ENCODE assay signal across 8 cellular contexts in genomic region chr5:172833691-172834569, GRCh38. TPM values are rescaled to one million over a fixed set of nuclear protein-coding genes. Genes with fewer than 3 reads are reported as not detected.
DNase-seq lines count a peak whose midpoint lies in the region; ATAC-seq, FAIRE-seq and TF ChIP-seq lines count a peak whose summit lies in the region.

A gene with protein sequence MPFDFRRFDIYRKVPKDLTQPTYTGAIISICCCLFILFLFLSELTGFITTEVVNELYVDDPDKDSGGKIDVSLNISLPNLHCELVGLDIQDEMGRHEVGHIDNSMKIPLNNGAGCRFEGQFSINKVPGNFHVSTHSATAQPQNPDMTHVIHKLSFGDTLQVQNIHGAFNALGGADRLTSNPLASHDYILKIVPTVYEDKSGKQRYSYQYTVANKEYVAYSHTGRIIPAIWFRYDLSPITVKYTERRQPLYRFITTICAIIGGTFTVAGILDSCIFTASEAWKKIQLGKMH (plus strand): TSS chr5:172834251. CDS start chr5:172834414, 163 bp downstream.

- ATAC-seq in T-helper 17 cell: peak; percentile 81

- no peaks in the 10 kb centered on the region for H3K27me3 ChIP-seq in GM06990 (replicated peaks; ENCODE audit: control insufficient read depth, insufficient read depth, low read length)
- no peaks in the 10 kb centered on the region for H3K27me3 ChIP-seq in Loucy (ENCODE audit: insufficient read depth, low read length, poor library complexity, severe bottlenecking)
- no peaks in the 10 kb centered on the region for H3K27me3 ChIP-seq in left ventricle myocardium inferior (ENCODE audit: low read depth)

- H2AFZ ChIP-seq in Loucy (ENCODE audit: low read length): 0 out of 2 replicates have a peak within 1 kb of the TSS, but pooled peaks have one; percentile 43

- no peaks in the 10 kb centered on the region for H3K36me3 Mint-ChIP-seq in T-helper 17 cell (ENCODE audit: low read depth)

- intact Hi-C loops in left ventricle myocardium inferior (cut with micrococcal nuclease): no loop called here
- intact Hi-C loops in posterior vena cava (cut with DNase I): no loop called here

- H3K4me1 ChIP-seq in Loucy (ENCODE audit: insufficient read depth, low read length, poor library complexity, severe bottlenecking): peaks cover 7% of the 10 kb centered on the region
- peaks cover 51% of the 10 kb centered on the region for H3K4me1 ChIP-seq in left ventricle myocardium inferior

- H3K4me3 Mint-ChIP-seq in T-helper 17 cell: peak within 1 kb of the TSS; percentile 93

- H3K4me1 Mint-ChIP-seq in T-helper 17 cell: peaks cover 23% of the 10 kb centered on the region

- H3F3A ChIP-seq in Loucy (ENCODE audit: low read depth): 0 out of 2 replicates have a peak, but pooled peaks cover 6% of the 10 kb centered on the region

- FAIRE-seq in H54 (lab: Jason Lieb, UNC) (no peak), urothelium cell line (lab: Jason Lieb, UNC) (no peak)

- H3K36me3 ChIP-seq in GM06990 (ENCODE audit: control insufficient read depth, insufficient read depth, low read length): peaks cover 2% of the 10 kb centered on the region; the same call in 1 of the 2 replicates
- no peaks in the 10 kb centered on the region for H3K36me3 ChIP-seq in Loucy (ENCODE audit: insufficient read depth, low read length)
- peaks cover 3% of the 10 kb centered on the region for H3K36me3 ChIP-seq in left ventricle myocardium inferior

- H4K20me1 ChIP-seq in Loucy (ENCODE audit: insufficient read depth, low read length, poor library complexity, severe bottlenecking): no peaks in the 10 kb centered on the region

- H3K9me3 ChIP-seq in Loucy (ENCODE audit: insufficient read depth, low read depth, low read length) (no peaks in the 10 kb centered on the region), T-helper 17 cell (ENCODE audit: control insufficient read depth, low read length, poor library complexity, severe bottlenecking) (no peaks in the 10 kb centered on the region), left ventricle myocardium inferior (replicated peaks) (no peaks in the 10 kb centered on the region)

- peak within 1 kb of the TSS; percentile 91 for H3K27ac ChIP-seq in left ventricle myocardium inferior (replicated peaks)

- peak within 1 kb of the TSS; percentile 98 for H3K4me3 ChIP-seq in GM06990 (replicated peaks; ENCODE audit: low read depth, low read length)
- peak within 1 kb of the TSS; percentile 90 for H3K4me3 ChIP-seq in Loucy (ENCODE audit: low read length, poor library complexity, severe bottlenecking)
- peak within 1 kb of the TSS; percentile 98 for H3K4me3 ChIP-seq in left ventricle myocardium inferior

- H3K79me2 ChIP-seq in Loucy (ENCODE audit: insufficient read depth, low read length): peaks cover 41% of the 10 kb centered on the region

- peak within 1 kb of the TSS; percentile 96 for H3K9ac ChIP-seq in Loucy (ENCODE audit: low read depth, low read length, poor library complexity, severe bottlenecking)

- peak; percentile 50 for TF ChIP-seq POLR2A in H54 (IDR thresholded peaks at IDR 0.05; ENCODE audit: low read depth, low read length)

- no peaks in the 10 kb centered on the region for H3K27me3 Mint-ChIP-seq in T-helper 17 cell

- H3K4me2 ChIP-seq in Loucy (ENCODE audit: low read depth, low read length, poor library complexity, severe bottlenecking): peak within 1 kb of the TSS; percentile 98

- TF ChIP-seq CTCF in GM06990 (IDR thresholded peaks at IDR 0.05; ENCODE audit: insufficient read depth, low read length, poor library complexity, severe bottlenecking): no peak
- no peak for TF ChIP-seq CTCF in Loucy (conservative IDR thresholded peaks at IDR 0.05; ENCODE audit: low read length)
- no peak for TF ChIP-seq CTCF in left ventricle myocardium inferior (IDR thresholded peaks at IDR 0.05; ENCODE audit: borderline replicate concordance)

- no peaks in the 10 kb centered on the region for H3K9me2 ChIP-seq in Loucy (replicated peaks; ENCODE audit: low read depth, low read length)

- DNase-seq in GM06990 (ENCODE audit: extremely low read depth, insufficient read length): peak; percentile 89
- DNase-seq in H54 (ENCODE audit: insufficient read length, low spot score): peak; percentile 90
- peak; percentile 51 to 73 (median 70) for DNase-seq in T-helper 17 cell
- DNase-seq in amygdala (lab: John Stamatoyannopoulos, UW): peak in 55 of 56 donors; percentile 22 to 90 (median 73)
- peak; percentile 90 for DNase-seq in left ventricle myocardium inferior
- peak; percentile 96 for DNase-seq in posterior vena cava (ENCODE audit: low spot score)
- peak; percentile 92 for DNase-seq in urothelium cell line (ENCODE audit: low spot score)

- H3K27ac Mint-ChIP-seq in T-helper 17 cell: peak within 1 kb of the TSS; percentile 96

RNA-seq across cellular contexts. Expression of the gene that starts here (rescaled TPM):
- total RNA-seq in T-helper 17 cell (10 to 100 TPM; 50.1 to 53.1 TPM), left ventricle myocardium inferior (79.4 TPM), posterior vena cava (100 to 1,000 TPM; 140 to 169 TPM)

Comparison
In these comparisons a context has a peak if more than half of its experiments do, and no peak if none do; other contexts are left out.
1. Peak in every context shown above with its lines: DNase-seq, ATAC-seq, H3K4me3 ChIP-seq and H3K27ac ChIP-seq.